ENCODE assay signal across 21 cellular contexts in genomic region chr5:137084016-137084415, GRCh38.
DNase-seq lines count a peak whose midpoint lies in the region; ATAC-seq and TF ChIP-seq lines count a peak whose summit lies in the region.
"Had no signal": no experiment of that assay in that cellular context is flagged by ENCODE, and none has a peak within 500 bp of the region (broad histone marks: within the 10 kb centered on the region; RNA-seq: fewer than 3 reads in every experiment).

No MANE protein-coding gene starts in this region.

- TF ChIP-seq CTCF in neural crest cell (conservative IDR thresholded peaks at IDR 0.05): no peak

- ATAC-seq in HG03457 (IDR thresholded peaks at IDR 0.05; ENCODE audit: unreplicated experiment): no peak
- ATAC-seq: GM23338, HCT116, HepG2 had no signal

- H3K36me3 Mint-ChIP-seq in neural crest cell (ENCODE audit: low read depth): no peaks in the 10 kb centered on the region
- H3K36me3 Mint-ChIP-seq in activated naive CD8-positive, alpha-beta T cell treated with anti-CD3 and anti-CD28 coated beads for 36 hours: no peaks in the 10 kb centered on the region
- H3K36me3 Mint-ChIP-seq: CD4-positive, CD25-positive, alpha-beta regulatory T cell; CD8-positive, alpha-beta memory T cell had no signal

- intact Hi-C loops in posterior vena cava (cut with DNase I): loop anchor here in 1 of 2 donors (10.0 kb wide), 1 partner anchor 391 kb away; no protein-coding TSS in a partner anchor

- H3K4me3 Mint-ChIP-seq in neural crest cell: no peak overlapping the region
- no peak overlapping the region for H3K4me3 Mint-ChIP-seq in activated naive CD8-positive, alpha-beta T cell treated with anti-CD3 and anti-CD28 coated beads for 36 hours
- H3K4me3 Mint-ChIP-seq: CD4-positive, CD25-positive, alpha-beta regulatory T cell; CD8-positive, alpha-beta memory T cell; GM23338; HFFc6; IgD-negative memory B cell had no signal

- peak overlapping the region; percentile 84 for H3K27ac Mint-ChIP-seq in neural crest cell (ENCODE audit: unreplicated experiment)
- H3K27ac Mint-ChIP-seq in activated naive CD8-positive, alpha-beta T cell treated with anti-CD3 and anti-CD28 coated beads for 36 hours: no peak overlapping the region
- H3K27ac Mint-ChIP-seq: CD4-positive, CD25-positive, alpha-beta regulatory T cell; CD8-positive, alpha-beta memory T cell; GM23338; HFFc6; IgD-negative memory B cell had no signal

- peaks cover 6% of the 10 kb centered on the region for H3K27me3 Mint-ChIP-seq in neural crest cell (ENCODE audit: low read depth)
- H3K27me3 Mint-ChIP-seq in activated naive CD8-positive, alpha-beta T cell treated with anti-CD3 and anti-CD28 coated beads for 36 hours: no peaks in the 10 kb centered on the region
- H3K27me3 Mint-ChIP-seq: IgD-negative memory B cell had no signal

- DNase-seq in M059J (ENCODE audit: low read depth) (peak; percentile 61), astrocyte of the hippocampus (ENCODE audit: low read depth, low spot score) (peak; percentile 69), neural crest cell (ENCODE audit: low read depth, low spot score) (no peak), posterior vena cava (ENCODE audit: low spot score) (no peak)
- DNase-seq in activated naive CD8-positive, alpha-beta T cell treated with anti-CD3 and anti-CD28 coated beads for 36 hours: no peak
- no peak for DNase-seq in activated CD8-positive, alpha-beta memory T cell treated with anti-CD3 and anti-CD28 coated beads for 24 hours
- DNase-seq: BE2C; C1 segment of cervical spinal cord; CD4-positive, CD25-positive, alpha-beta regulatory T cell; CD8-positive, alpha-beta memory T cell; COR-L47; DMS 273 treated with DMSO at 0.1 percent for 48 hours; DMS53; DND-41; H7; HFFc6 had no signal

- peaks cover 9% of the 10 kb centered on the region for H3K4me1 Mint-ChIP-seq in neural crest cell
- H3K4me1 Mint-ChIP-seq in activated naive CD8-positive, alpha-beta T cell treated with anti-CD3 and anti-CD28 coated beads for 36 hours: no peaks in the 10 kb centered on the region
- H3K4me1 Mint-ChIP-seq: CD4-positive, CD25-positive, alpha-beta regulatory T cell; CD8-positive, alpha-beta memory T cell; IgD-negative memory B cell had no signal

- H3K9me3 Mint-ChIP-seq in neural crest cell: no peaks in the 10 kb centered on the region
- no peaks in the 10 kb centered on the region for H3K9me3 Mint-ChIP-seq in activated naive CD8-positive, alpha-beta T cell treated with anti-CD3 and anti-CD28 coated beads for 36 hours
- H3K9me3 Mint-ChIP-seq: GM23338, HFFc6 had no signal

Comparison
In these comparisons a context has a peak if more than half of its experiments do, and no peak if none do; other contexts are left out.
1. DNase-seq: peak in M059J (single experiment) and astrocyte of the hippocampus (single experiment); none in neural crest cell (single experiment), activated naive CD8-positive, alpha-beta T cell treated with anti-CD3 and anti-CD28 coated beads for 36 hours (single experiment), activated CD8-positive, alpha-beta memory T cell treated with anti-CD3 and anti-CD28 coated beads for 24 hours (single experiment) and posterior vena cava (single experiment).